Comparison of ENCODE assay signal across 18 cellular contexts in genomic region chr1:16211824-16212223, GRCh38. TPM values are rescaled to one million over a fixed set of nuclear protein-coding genes. Genes with fewer than 3 reads are reported as not detected.
A peak's percentile ranks its signal among the peaks of the same experiment; 100 is the strongest.
DNase-seq lines count a peak whose midpoint lies in the region; ATAC-seq and TF ChIP-seq lines count a peak whose summit lies in the region.
"Had no signal": no experiment of that assay in that cellular context is flagged by ENCODE, and none has a peak within 500 bp of the region (broad histone marks: within the 10 kb centered on the region; RNA-seq: fewer than 3 reads in every experiment).

No MANE protein-coding gene starts in this region.

- H3K9me3 ChIP-seq in PC-9 (ENCODE audit: insufficient read depth, low read depth) = no peaks in the 10 kb centered on the region
- H3K9me3 ChIP-seq in esophagus (ENCODE audit: control insufficient read depth in 2 of 2, insufficient read depth in 1 of 2, low read depth in 1 of 2, low read length in 1 of 2) = no peaks in the 10 kb centered on the region
- no peaks in the 10 kb centered on the region for H3K9me3 ChIP-seq in suprapubic skin

- H3K27me3 ChIP-seq in PC-9 (ENCODE audit: insufficient read depth, low read depth) (no peaks in the 10 kb centered on the region), esophagus (ENCODE audit: control insufficient read depth in 1 of 2, insufficient read depth in 2 of 2, low read length in 2 of 2) (no peaks in the 10 kb centered on the region), suprapubic skin (no peaks in the 10 kb centered on the region)

- no peaks in the 10 kb centered on the region for H4K20me1 ChIP-seq in PC-9 (ENCODE audit: insufficient read depth)

- peaks cover 47% of the 10 kb centered on the region for H3K4me1 Mint-ChIP-seq in mesothelial cell of epicardium

- H3K36me3 Mint-ChIP-seq in mesothelial cell of epicardium = no peaks in the 10 kb centered on the region
- H3K36me3 Mint-ChIP-seq: CD8-positive, alpha-beta T cell had no signal

- no peak overlapping the region for H2AFZ ChIP-seq in PC-9
- H2AFZ ChIP-seq: GM23248 had no signal

- TF ChIP-seq CTCF in PC-9 (conservative IDR thresholded peaks at IDR 0.05) = no peak
- no peak for TF ChIP-seq CTCF in mesothelial cell of epicardium (IDR thresholded peaks at IDR 0.05; ENCODE audit: unreplicated experiment)
- no peak for TF ChIP-seq CTCF in suprapubic skin (IDR thresholded peaks at IDR 0.05)
- TF ChIP-seq CTCF in coronary artery (IDR thresholded peaks at IDR 0.05) = no peak

- intact Hi-C loops in PC-9 (cut with micrococcal nuclease; ENCODE audit: unreplicated experiment) = no loop called here

- POLR2A ChIA-PET in PC-9 (lab: Charles Lee; ENCODE audit: unreplicated experiment) = interaction anchor here (0.6 kb wide), 1 partner anchor 21 kb away, joined by 3 read pairs; no protein-coding TSS in a partner anchor

- H3K79me2 ChIP-seq in PC-9 (ENCODE audit: low read depth) = no peaks in the 10 kb centered on the region

- H3K4me1 ChIP-seq in PC-9 (replicated peaks; ENCODE audit: insufficient read depth) (peaks cover 34% of the 10 kb centered on the region), esophagus (ENCODE audit: control insufficient read depth in 2 of 2, insufficient read depth in 2 of 2, low read length in 1 of 2) (peaks cover 7 to 32% of the 10 kb centered on the region in 2 donors), suprapubic skin (peaks cover 58% of the 10 kb centered on the region)

- no peak for TF ChIP-seq POLR2A in suprapubic skin (IDR thresholded peaks at IDR 0.05)

- 54 to 57% methylated on average over 6 of the region's 6 CpGs for WGBS in esophagus, 2 donors
- 62% methylated on average over 5 of the region's 6 CpGs for WGBS in suprapubic skin

- H3K9me3 Mint-ChIP-seq in mesothelial cell of epicardium = no peaks in the 10 kb centered on the region
- H3K9me3 Mint-ChIP-seq: CD8-positive, alpha-beta T cell had no signal

- 0 out of 2 replicates have a peak overlapping the region, but pooled peaks have one; percentile 24 for H3K4me2 ChIP-seq in PC-9

- ATAC-seq in GM19463 (IDR thresholded peaks at IDR 0.05; ENCODE audit: unreplicated experiment) (no peak), GM19455 (IDR thresholded peaks at IDR 0.05; ENCODE audit: unreplicated experiment) (no peak)
- ATAC-seq: CD8-positive, alpha-beta T cell had no signal

- no peak for DNase-seq in PC-9
- no peak for DNase-seq in mesothelial cell of epicardium (ENCODE audit: low spot score in 2 of 2, unreplicated experiment in 2 of 2)
- DNase-seq in suprapubic skin (ENCODE audit: low spot score in 2 of 2) = no peak
- no peak for DNase-seq in HCEC 1CT
- DNase-seq in coronary artery (ENCODE audit: low spot score) = no peak
- DNase-seq: activated CD4-positive, alpha-beta T cell treated with anti-CD3 and anti-CD28 coated beads, Interleukin-2, amount 50 U/mL, for 48 hours; activated naive CD4-positive, alpha-beta T cell; anterior cingulate cortex; CD8-positive, alpha-beta T cell; DND-41; effector CD4-positive, alpha-beta T cell; GM23248; NCI-H2171; retina; WERI-Rb-1 had no signal

- H3K27ac ChIP-seq in PC-9 = no peak overlapping the region
- H3K27ac ChIP-seq in esophagus (ENCODE audit: low read depth in 2 of 2, low read length in 1 of 2) = peak overlapping the region; percentile 26 to 66
- H3K27ac ChIP-seq in suprapubic skin = peak overlapping the region; percentile 65
- H3K27ac ChIP-seq in coronary artery = no peak overlapping the region
- H3K27ac ChIP-seq: GM23248, WERI-Rb-1 had no signal

- no peaks in the 10 kb centered on the region for H3K9me2 ChIP-seq in PC-9 (ENCODE audit: insufficient read depth)

- no TSS peak for BruUV-seq in PC-9 (replicated peaks; lab: Mats Ljungman, UMichigan)

- H3K4me3 ChIP-seq in PC-9 (no peak overlapping the region), esophagus (ENCODE audit: low read depth in 1 of 2, low read length in 2 of 2) (peak overlapping the region; percentile 31 to 41), suprapubic skin (peak overlapping the region; percentile 42), coronary artery (no peak overlapping the region)
- H3K4me3 ChIP-seq: GM23248 had no signal

- H3K36me3 ChIP-seq in PC-9 (ENCODE audit: low read depth) = no peaks in the 10 kb centered on the region
- H3K36me3 ChIP-seq in esophagus (ENCODE audit: control insufficient read depth in 2 of 2, insufficient read depth in 2 of 2, low read length in 1 of 2) = no peaks in the 10 kb centered on the region
- no peaks in the 10 kb centered on the region for H3K36me3 ChIP-seq in suprapubic skin
- H3K36me3 ChIP-seq: WERI-Rb-1 had no signal

- TF ChIP-seq EP300 in suprapubic skin (IDR thresholded peaks at IDR 0.05) = no peak

- CTCF ChIA-PET in PC-9 (lab: Charles Lee) = interaction anchor here (0.5 to 0.6 kb wide), 2 partner anchors 133 to 239 kb away, joined by 3 to 6 read pairs; no protein-coding TSS in a partner anchor

- H3K27me3 Mint-ChIP-seq in mesothelial cell of epicardium (ENCODE audit: low read depth) = no peaks in the 10 kb centered on the region

- peak overlapping the region; percentile 75 for H3K4me3 Mint-ChIP-seq in mesothelial cell of epicardium
- H3K4me3 Mint-ChIP-seq: CD8-positive, alpha-beta T cell had no signal

- peak overlapping the region; percentile 69 for H3K27ac Mint-ChIP-seq in mesothelial cell of epicardium
- H3K27ac Mint-ChIP-seq: CD8-positive, alpha-beta T cell had no signal

- peaks cover 14% of the 10 kb centered on the region; the same call in 1 of the 2 replicates for H3F3A ChIP-seq in PC-9 (ENCODE audit: insufficient read depth, low read depth)

RNA-seq across cellular contexts. Expression of gene ARHGEF19, which starts 0.6 kb away (rescaled TPM):
- total RNA-seq in PC-9 (2021) (38.5 and 44.3 TPM in 2 replicates), mesothelial cell of epicardium (85.3 to 88.3 TPM (median 86.6 TPM) in 3 replicates), suprapubic skin (10 to 100 TPM; 33.0 to 83.8 (median 45.7) TPM)
- 10 to 100 TPM; 20.1 to 31.1 TPM for polyA plus RNA-seq in esophagus

RNA-seq across cellular contexts. Expression of gene CPLANE2, which starts 25.2 kb away (rescaled TPM):
- total RNA-seq in PC-9 (2021) = 4.5 and 6.1 TPM in 2 replicates
- polyA plus RNA-seq in esophagus = 1 to 10 TPM; 3.2 to 4.1 TPM
- 7.7 to 10.7 TPM (median 9.1 TPM) in 3 replicates for total RNA-seq in mesothelial cell of epicardium
- 10 to 100 TPM in 2 of 4 donors, 1 to 10 TPM in 2; 5.2 to 20.4 (median 12.7) TPM for total RNA-seq in suprapubic skin

RNA-seq across cellular contexts. Expression of gene EPHA2, which starts 56.0 kb away (rescaled TPM):
- total RNA-seq in PC-9 (2021) (48.3 and 65.8 TPM in 2 replicates), mesothelial cell of epicardium (71.8 to 76.3 TPM (median 75.0 TPM) in 3 replicates), suprapubic skin (100 to 1,000 TPM in 3 of 4 donors, 10 to 100 TPM in 1; 59.0 to 145 (median 104) TPM)
- 100 to 1,000 TPM; 111 to 133 TPM for polyA plus RNA-seq in esophagus
- total RNA-seq: CD8-positive, alpha-beta T cell had no signal

Comparison
In these comparisons a context has a peak if more than half of its experiments do, and no peak if none do; other contexts are left out.
1. H3K27ac ChIP-seq: peak in esophagus (2 of 2) and suprapubic skin (single experiment); none in PC-9 (single experiment) and coronary artery (0 of 2).
2. H3K4me3 ChIP-seq: peak in esophagus (2 of 2) and suprapubic skin (single experiment); none in PC-9 (single experiment) and coronary artery (single experiment).